11 cellular contexts compared by ENCODE assay signal in the genomic region with DNA sequence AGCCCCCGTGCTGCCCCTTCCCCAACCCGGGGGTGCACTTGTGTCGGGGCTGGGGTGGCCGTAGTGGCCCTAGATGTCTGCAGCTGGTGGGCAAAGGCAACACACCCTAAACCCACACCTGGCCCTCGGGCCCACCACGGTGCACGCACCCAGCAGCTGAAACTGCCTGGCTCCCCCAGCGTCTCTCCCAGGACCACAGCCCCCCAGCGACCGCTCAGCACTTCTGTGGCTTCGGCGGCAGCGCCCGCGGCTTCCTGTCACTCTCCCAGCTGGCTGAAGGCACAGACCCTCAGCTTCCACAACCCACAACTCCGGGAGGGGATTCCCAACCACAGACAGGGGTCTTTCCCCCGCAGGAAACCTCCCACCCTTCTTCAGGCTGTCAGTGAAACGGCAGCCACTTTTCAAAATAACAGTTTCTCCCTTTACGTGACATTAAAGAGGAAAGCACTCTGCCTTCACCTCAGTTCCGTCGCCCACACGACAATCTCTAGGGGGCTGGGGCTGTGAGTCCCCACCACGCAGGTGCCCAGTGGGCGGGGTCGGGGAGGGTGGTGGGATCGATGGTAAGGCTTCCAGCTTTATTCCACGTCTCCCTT. TPM values are rescaled to one million over a fixed set of nuclear protein-coding genes. Genes with fewer than 3 reads are reported as not detected.
DNase-seq lines count a peak whose midpoint lies in the region; FAIRE-seq and TF ChIP-seq lines count a peak whose summit lies in the region.
"Had no signal": no experiment of that assay in that cellular context is flagged by ENCODE, and none has a peak within 500 bp of the region (broad histone marks: within the 10 kb centered on the region; RNA-seq: fewer than 3 reads in every experiment).

No MANE protein-coding gene starts in this region.

- H3K4me1 ChIP-seq in cardiac muscle cell (ENCODE audit: low read depth) (peaks cover 9% of the 10 kb centered on the region), rectal smooth muscle tissue (ENCODE audit: control insufficient read depth, insufficient read depth, low read length) (peaks cover 40% of the 10 kb centered on the region)

- H3K9me3 ChIP-seq in AG04450 (ENCODE audit: control insufficient read depth, insufficient read depth, low read length) (peaks cover 32% of the 10 kb centered on the region), cardiac muscle cell (ENCODE audit: low read depth) (no peaks in the 10 kb centered on the region)

- H3K4me1 Mint-ChIP-seq in T-helper 2 cell treated with Interferon-gamma antibody and Interleukin-4, amounts not matched to agents 5 μg/mL and 100 μg/mL, for 36 hours (ENCODE audit: low read depth), result peaks cover 3% of the 10 kb centered on the region

- DNase-seq in AG04450 (ENCODE audit: low read depth, low spot score) (no peak), cardiac muscle cell (ENCODE audit: low read depth in 1 of 2, low spot score in 1 of 2) (no peak), 8988T (no peak), RCC 7860 (ENCODE audit: low spot score) (no peak), NCI-H146 treated with DMSO at 0.1 percent for 48 hours (lab: John Stamatoyannopoulos, UW; ENCODE audit: unreplicated experiment) (no peak), glomerular visceral epithelial cell (ENCODE audit: extremely low spot score) (no peak)
- peak; percentile 10 for DNase-seq in T-helper 2 cell treated with Interferon-gamma antibody and Interleukin-4, amounts not matched to agents 5 μg/mL and 100 μg/mL, for 36 hours (ENCODE audit: low spot score)
- DNase-seq: effector memory CD4-positive, alpha-beta T cell had no signal

- peaks cover 11% of the 10 kb centered on the region for H3K27me3 Mint-ChIP-seq in T-helper 2 cell treated with Interferon-gamma antibody and Interleukin-4, amounts not matched to agents 5 μg/mL and 100 μg/mL, for 36 hours (ENCODE audit: low read depth)

- no peak overlapping the region for H3K4me3 ChIP-seq in AG04450 (ENCODE audit: low read depth, low read length)
- no peak overlapping the region for H3K4me3 ChIP-seq in cardiac muscle cell
- no peak overlapping the region for H3K4me3 ChIP-seq in rectal smooth muscle tissue (ENCODE audit: low read length)

- H3K9ac ChIP-seq in rectal smooth muscle tissue (ENCODE audit: low read length), result peak overlapping the region; percentile 62

- no peaks in the 10 kb centered on the region for H3K36me3 Mint-ChIP-seq in T-helper 2 cell treated with Interferon-gamma antibody and Interleukin-4, amounts not matched to agents 5 μg/mL and 100 μg/mL, for 36 hours (ENCODE audit: low read depth)

- H3K27ac ChIP-seq in AG04450 (ENCODE audit: low read depth, low read length) (peak overlapping the region; percentile 90), cardiac muscle cell (peak overlapping the region; percentile 60), rectal smooth muscle tissue (ENCODE audit: low read depth, low read length) (peak overlapping the region; percentile 100)

- H3K36me3 ChIP-seq in cardiac muscle cell (no peaks in the 10 kb centered on the region), rectal smooth muscle tissue (ENCODE audit: control insufficient read depth, insufficient read depth, low read length) (no peaks in the 10 kb centered on the region)

- CTCF ChIA-PET in AG04450 (lab: Charles Lee), result no interaction called here

- H3K9me3 Mint-ChIP-seq in T-helper 2 cell treated with Interferon-gamma antibody and Interleukin-4, amounts not matched to agents 5 μg/mL and 100 μg/mL, for 36 hours, result peaks cover 13% of the 10 kb centered on the region

- POLR2A ChIA-PET in AG04450 (lab: Yijun Ruan, JAX), result interaction anchor here (0.6 to 1.9 kb wide), 7 partner anchors 10 to 134 kb away, joined by 3 to 7 read pairs (median 5); no protein-coding TSS in a partner anchor

- H3K27me3 ChIP-seq in AG04450 (ENCODE audit: control insufficient read depth, insufficient read depth, low read length) (no peaks in the 10 kb centered on the region), cardiac muscle cell (no peaks in the 10 kb centered on the region), rectal smooth muscle tissue (ENCODE audit: control insufficient read depth, insufficient read depth, low read length) (no peaks in the 10 kb centered on the region)

- H3K4me3 Mint-ChIP-seq in T-helper 2 cell treated with Interferon-gamma antibody and Interleukin-4, amounts not matched to agents 5 μg/mL and 100 μg/mL, for 36 hours, result peak overlapping the region; percentile 21
- H3K4me3 Mint-ChIP-seq: WTC11 had no signal

- no peak overlapping the region for H3K27ac Mint-ChIP-seq in T-helper 2 cell treated with Interferon-gamma antibody and Interleukin-4, amounts not matched to agents 5 μg/mL and 100 μg/mL, for 36 hours
- H3K27ac Mint-ChIP-seq: WTC11 had no signal

- TF ChIP-seq CTCF in AG04450 (IDR thresholded peaks at IDR 0.05; ENCODE audit: low read depth, low read length), result no peak
- no peak for TF ChIP-seq CTCF in cardiac muscle cell (IDR thresholded peaks at IDR 0.05; ENCODE audit: low read depth, low read length)

- FAIRE-seq in RCC 7860 (lab: Jason Lieb, UNC), result no peak

RNA-seq across cellular contexts. Expression of a gene that starts 40.7 kb away (rescaled TPM):
- polyA plus RNA-seq in AG04450 (2011; rRNA removed), result 454 and 676 TPM in 2 replicates
- polyA minus RNA-seq in AG04450 (2011; rRNA and poly(A)+ RNA removed), result 266 and 343 TPM in 2 replicates
- 212 and 260 TPM in 2 replicates for total RNA-seq in cardiac muscle cell
- polyA plus RNA-seq in cardiac muscle cell, result 153 and 216 TPM in 2 replicates
- polyA plus RNA-seq: neural cell had no signal
